ENCODE assay signal across 8 cellular contexts in genomic region chr6:14665827-14666724, GRCh38.
A peak's percentile ranks its signal among the peaks of the same experiment; 100 is the strongest.
DNase-seq lines count a peak whose midpoint lies in the region; ATAC-seq and TF ChIP-seq lines count a peak whose summit lies in the region.

No MANE protein-coding gene starts in this region.

- H3K27me3 Mint-ChIP-seq in activated naive CD4-positive, alpha-beta T cell treated with anti-CD3 and anti-CD28 coated beads for 36 hours (ENCODE audit: low read depth), result no peaks in the 10 kb centered on the region
- H3K27me3 Mint-ChIP-seq in stimulated activated naive CD8-positive, alpha-beta T cell treated with anti-CD3 and anti-CD28 coated beads, Interleukin-15, Interleukin-2, amounts not matched to agents 100 ng/mL and 50 ng/mL, for 24 hours, result no peaks in the 10 kb centered on the region

- H3K9me3 ChIP-seq in PC-9 (ENCODE audit: insufficient read depth, low read depth) (no peaks in the 10 kb centered on the region), fibroblast of lung (ENCODE audit: control insufficient read depth, insufficient read depth, low read depth, low read length) (no peaks in the 10 kb centered on the region)

- H3K9me2 ChIP-seq in PC-9 (ENCODE audit: insufficient read depth), result no peaks in the 10 kb centered on the region

- H3K79me2 ChIP-seq in PC-9 (ENCODE audit: low read depth) (no peaks in the 10 kb centered on the region), fibroblast of lung (ENCODE audit: control insufficient read depth, insufficient read depth, low read length) (no peaks in the 10 kb centered on the region)

- CTCF ChIA-PET in activated naive CD4-positive, alpha-beta T cell treated with anti-CD3 and anti-CD28 coated beads for 36 hours (lab: Charles Lee), result interaction anchor here (0.6 kb wide), 1 partner anchor 79 kb away, joined by 3 read pairs; no protein-coding TSS in a partner anchor
- CTCF ChIA-PET in PC-9 (lab: Charles Lee), result no interaction called here

- DNase-seq in activated naive CD4-positive, alpha-beta T cell treated with anti-CD3 and anti-CD28 coated beads for 36 hours, result peak; percentile 60
- DNase-seq in activated naive CD4-positive, alpha-beta T cell treated with anti-CD3 and anti-CD28 coated beads, Interleukin-2, amount 50 U/mL, for 16 hours, result no peak
- DNase-seq in PC-9 (peak; percentile 25 to 79), fibroblast of lung (ENCODE audit: low read depth in 2 of 2) (peak; percentile 97), GOT3 (lab: John Stamatoyannopoulos, UW) (no peak), NCI-H2107 (lab: John Stamatoyannopoulos, UW) (no peak)

- intact Hi-C loops in activated naive CD4-positive, alpha-beta T cell treated with anti-CD3 and anti-CD28 coated beads for 36 hours (cut with micrococcal nuclease), result loop anchor here (10.0 kb wide), 1 partner anchor 281 kb away; no protein-coding TSS in a partner anchor
- intact Hi-C loops in PC-9 (cut with micrococcal nuclease; ENCODE audit: unreplicated experiment), result no loop called here

- POLR2A ChIA-PET in PC-9 (lab: Charles Lee; ENCODE audit: unreplicated experiment), result no interaction called here

- H3K4me1 ChIP-seq in PC-9 (replicated peaks; ENCODE audit: insufficient read depth) (peaks cover 40% of the 10 kb centered on the region), fibroblast of lung (ENCODE audit: control insufficient read depth, extremely low read depth, insufficient read depth, low read length) (peaks cover 4% of the 10 kb centered on the region)

- no peaks in the 10 kb centered on the region for H3K9me3 Mint-ChIP-seq in activated naive CD4-positive, alpha-beta T cell treated with anti-CD3 and anti-CD28 coated beads for 36 hours
- no peaks in the 10 kb centered on the region for H3K9me3 Mint-ChIP-seq in stimulated activated naive CD8-positive, alpha-beta T cell treated with anti-CD3 and anti-CD28 coated beads, Interleukin-15, Interleukin-2, amounts not matched to agents 100 ng/mL and 50 ng/mL, for 24 hours

- H4K20me1 ChIP-seq in PC-9 (ENCODE audit: insufficient read depth) (no peaks in the 10 kb centered on the region), fibroblast of lung (ENCODE audit: control insufficient read depth, extremely low read depth, insufficient read depth, low read length) (no peaks in the 10 kb centered on the region)

- H3F3A ChIP-seq in PC-9 (ENCODE audit: insufficient read depth, low read depth), result peaks cover 31% of the 10 kb centered on the region; the same call in 1 of the 2 replicates

- no TSS peak for BruUV-seq in PC-9 (replicated peaks; lab: Mats Ljungman, UMichigan)

- ATAC-seq in HG03439 (IDR thresholded peaks at IDR 0.05; ENCODE audit: unreplicated experiment), result no peak

- no peak overlapping the region for H3K4me3 Mint-ChIP-seq in activated naive CD4-positive, alpha-beta T cell treated with anti-CD3 and anti-CD28 coated beads for 36 hours
- H3K4me3 Mint-ChIP-seq in stimulated activated naive CD8-positive, alpha-beta T cell treated with anti-CD3 and anti-CD28 coated beads, Interleukin-15, Interleukin-2, amounts not matched to agents 100 ng/mL and 50 ng/mL, for 24 hours, result no peak overlapping the region

- no peak overlapping the region for H2AFZ ChIP-seq in PC-9
- no peak overlapping the region for H2AFZ ChIP-seq in fibroblast of lung (ENCODE audit: low read length)

- no peaks in the 10 kb centered on the region for H3K27me3 ChIP-seq in PC-9 (ENCODE audit: insufficient read depth, low read depth)
- no peaks in the 10 kb centered on the region for H3K27me3 ChIP-seq in fibroblast of lung (ENCODE audit: control insufficient read depth, insufficient read depth, low read length)

- H3K9ac ChIP-seq in fibroblast of lung (ENCODE audit: insufficient read depth, low read length), result no peak overlapping the region

- no peaks in the 10 kb centered on the region for H3K36me3 ChIP-seq in PC-9 (ENCODE audit: low read depth)
- H3K36me3 ChIP-seq in fibroblast of lung (ENCODE audit: control insufficient read depth, insufficient read depth, low read length), result no peaks in the 10 kb centered on the region

- H3K4me3 ChIP-seq in PC-9 (no peak overlapping the region), fibroblast of lung (replicated peaks in 1 of 4; ENCODE audit: control extremely low read depth in 1 of 4, insufficient read depth in 1 of 4, low read depth in 3 of 4, low read length in 4 of 4) (no peak overlapping the region)

- peak overlapping the region; percentile 82 for H3K27ac ChIP-seq in PC-9
- peak overlapping the region; percentile 49 for H3K27ac ChIP-seq in fibroblast of lung (ENCODE audit: insufficient read depth, low read length)

- TF ChIP-seq CTCF in PC-9 (conservative IDR thresholded peaks at IDR 0.05) (no peak), fibroblast of lung (conservative IDR thresholded peaks at IDR 0.05 in 1 of 2, IDR thresholded peaks at IDR 0.05 in 1 of 2; ENCODE audit: low read depth in 1 of 2, low read length in 2 of 2) (no peak)

- peaks cover 21% of the 10 kb centered on the region for H3K4me1 Mint-ChIP-seq in activated naive CD4-positive, alpha-beta T cell treated with anti-CD3 and anti-CD28 coated beads for 36 hours (ENCODE audit: low read depth)
- H3K4me1 Mint-ChIP-seq in stimulated activated naive CD8-positive, alpha-beta T cell treated with anti-CD3 and anti-CD28 coated beads, Interleukin-15, Interleukin-2, amounts not matched to agents 100 ng/mL and 50 ng/mL, for 24 hours (ENCODE audit: low read depth), result peaks cover 30% of the 10 kb centered on the region

- peak overlapping the region; percentile 26 for H3K4me2 ChIP-seq in PC-9
- H3K4me2 ChIP-seq in fibroblast of lung (ENCODE audit: extremely low read depth, insufficient read depth, low read length), result no peak overlapping the region

- no peaks in the 10 kb centered on the region for H3K36me3 Mint-ChIP-seq in activated naive CD4-positive, alpha-beta T cell treated with anti-CD3 and anti-CD28 coated beads for 36 hours (ENCODE audit: low read depth)
- H3K36me3 Mint-ChIP-seq in stimulated activated naive CD8-positive, alpha-beta T cell treated with anti-CD3 and anti-CD28 coated beads, Interleukin-15, Interleukin-2, amounts not matched to agents 100 ng/mL and 50 ng/mL, for 24 hours (ENCODE audit: low read depth), result no peaks in the 10 kb centered on the region

- no peak overlapping the region for H3K27ac Mint-ChIP-seq in activated naive CD4-positive, alpha-beta T cell treated with anti-CD3 and anti-CD28 coated beads for 36 hours
- H3K27ac Mint-ChIP-seq in stimulated activated naive CD8-positive, alpha-beta T cell treated with anti-CD3 and anti-CD28 coated beads, Interleukin-15, Interleukin-2, amounts not matched to agents 100 ng/mL and 50 ng/mL, for 24 hours, result peak overlapping the region; percentile 61

Comparison
In these comparisons a context has a peak if more than half of its experiments do, and no peak if none do; other contexts are left out.
1. DNase-seq: peak in activated naive CD4-positive, alpha-beta T cell treated with anti-CD3 and anti-CD28 coated beads for 36 hours (single experiment), PC-9 (2 of 2) and fibroblast of lung (2 of 2); none in activated naive CD4-positive, alpha-beta T cell treated with anti-CD3 and anti-CD28 coated beads, Interleukin-2, amount 50 U/mL, for 16 hours (single experiment), GOT3 (single experiment) and NCI-H2107 (single experiment).